Comparison of ENCODE assay signal across 8 cellular contexts in genomic region chr3:190119734-190120133, GRCh38. TPM values are rescaled to one million over a fixed set of nuclear protein-coding genes. Genes with fewer than 3 reads are reported as not detected.
DNase-seq lines count a peak whose midpoint lies in the region; ATAC-seq and TF ChIP-seq lines count a peak whose summit lies in the region.

No MANE protein-coding gene starts in this region.

- H3K4me3 ChIP-seq in choroid plexus epithelial cell (ENCODE audit: low read depth, low read length): peak overlapping the region; percentile 81
- H3K4me3 ChIP-seq in neural progenitor cell: peak overlapping the region; percentile 88
- H3K4me3 ChIP-seq in OCI-LY7 (ENCODE audit: low read depth, low read length, poor library complexity, severe bottlenecking): no peak overlapping the region

- H3K27me3 Mint-ChIP-seq in neural progenitor cell (ENCODE audit: insufficient read depth, low read depth): peaks cover 9% of the 10 kb centered on the region

- no TSS peak for BruUV-seq in OCI-LY7 (replicated peaks; lab: Mats Ljungman, UMichigan)

- H3K4me1 ChIP-seq in neural progenitor cell (peaks cover 18% of the 10 kb centered on the region), OCI-LY7 (ENCODE audit: insufficient read depth, low read length, poor library complexity, severe bottlenecking) (no peaks in the 10 kb centered on the region)

- POLR2A ChIA-PET in OCI-LY7 (lab: Charles Lee): no interaction called here

- H3K4me2 ChIP-seq in neural progenitor cell (peak overlapping the region; percentile 91), OCI-LY7 (ENCODE audit: low read length) (no peak overlapping the region)

- CTCF ChIA-PET in OCI-LY7 (lab: Charles Lee; ENCODE audit: unreplicated experiment): no interaction called here

- ATAC-seq in GM19328 (IDR thresholded peaks at IDR 0.05; ENCODE audit: unreplicated experiment) (peak; percentile 6), HG03432 (IDR thresholded peaks at IDR 0.05; ENCODE audit: unreplicated experiment) (peak; percentile 14)
- ATAC-seq in activated CD4-positive, CD25-positive, alpha-beta regulatory T cell treated with anti-CD3 and anti-CD28 coated beads, Interleukin-2, amount 50 U/mL, for 24 hours: no peak

- H3K4me1 Mint-ChIP-seq in neural progenitor cell: peaks cover 47% of the 10 kb centered on the region

- H4K20me1 ChIP-seq in neural progenitor cell (ENCODE audit: low read depth) (peaks cover 4% of the 10 kb centered on the region), OCI-LY7 (ENCODE audit: insufficient read depth, low read length) (no peaks in the 10 kb centered on the region)

- no peak overlapping the region for H3K27ac ChIP-seq in neural progenitor cell
- no peak overlapping the region for H3K27ac ChIP-seq in OCI-LY7 (ENCODE audit: low read depth, low read length, poor library complexity, severe bottlenecking)

- no peaks in the 10 kb centered on the region for H3K36me3 ChIP-seq in neural progenitor cell
- no peaks in the 10 kb centered on the region for H3K36me3 ChIP-seq in OCI-LY7 (ENCODE audit: insufficient read depth, low read length)

- H3K9me2 ChIP-seq in OCI-LY7 (ENCODE audit: insufficient read depth, low read length): no peaks in the 10 kb centered on the region

- peaks cover 2% of the 10 kb centered on the region for H3K9me3 Mint-ChIP-seq in neural progenitor cell

- peak overlapping the region; percentile 88 for H3K27ac Mint-ChIP-seq in neural progenitor cell

- H3K79me2 ChIP-seq in neural progenitor cell (ENCODE audit: low read depth) (peaks cover 12% of the 10 kb centered on the region), OCI-LY7 (ENCODE audit: insufficient read depth, low read depth, low read length) (no peaks in the 10 kb centered on the region)

- H3F3A ChIP-seq in neural progenitor cell (ENCODE audit: low read depth): peaks cover 16% of the 10 kb centered on the region

- intact Hi-C loops in OCI-LY7 (cut with micrococcal nuclease; ENCODE audit: unreplicated experiment): no loop called here

- H3K9ac ChIP-seq in neural progenitor cell: no peak overlapping the region

- H2AFZ ChIP-seq in neural progenitor cell (replicated peaks) (peak overlapping the region; percentile 98), OCI-LY7 (ENCODE audit: low read length) (no peak overlapping the region)

- DNase-seq in choroid plexus epithelial cell (ENCODE audit: low read depth) (no peak), neural progenitor cell (ENCODE audit: low spot score) (no peak), NCI-H2107 treated with DMSO at 0.1 percent for 48 hours (lab: John Stamatoyannopoulos, UW; ENCODE audit: unreplicated experiment) (no peak), kidney tubule cell (ENCODE audit: low spot score) (no peak), OCI-LY7 (ENCODE audit: low spot score) (no peak)

- TF ChIP-seq CTCF in choroid plexus epithelial cell (conservative IDR thresholded peaks at IDR 0.05; ENCODE audit: low read depth, low read length) (no peak), neural progenitor cell (IDR thresholded peaks at IDR 0.05) (no peak), OCI-LY7 (conservative IDR thresholded peaks at IDR 0.05; ENCODE audit: low read length) (no peak)

- H3K27me3 ChIP-seq in neural progenitor cell: peaks cover 11% of the 10 kb centered on the region

- H3K9me3 ChIP-seq in neural progenitor cell (ENCODE audit: low read depth) (no peaks in the 10 kb centered on the region), OCI-LY7 (ENCODE audit: low read length) (no peaks in the 10 kb centered on the region)

- H3K36me3 Mint-ChIP-seq in neural progenitor cell: peaks cover 2% of the 10 kb centered on the region

- H3K4me3 Mint-ChIP-seq in neural progenitor cell: peak overlapping the region; percentile 88

RNA-seq across cellular contexts. Expression of gene P3H2, which starts 1.0 kb away (rescaled TPM):
- total RNA-seq in neural progenitor cell (ENCODE audit: low replicate concordance): 9.0 and 21.4 TPM in 2 replicates
- total RNA-seq in OCI-LY7 (2014; rRNA removed; shearing (Covaris generic)): not detected in 2 replicates
- total RNA-seq in OCI-LY7 (2022): not detected in 2 replicates

Comparison
In these comparisons a context has a peak if more than half of its experiments do, and no peak if none do; other contexts are left out.
1. ATAC-seq: peak in GM19328 (single experiment) and HG03432 (single experiment); none in activated CD4-positive, CD25-positive, alpha-beta regulatory T cell treated with anti-CD3 and anti-CD28 coated beads, Interleukin-2, amount 50 U/mL, for 24 hours (0 of 2).